9 cellular contexts compared by ENCODE assay signal in genomic region chr1:6523566-6523965, GRCh38. TPM values are rescaled to one million over a fixed set of nuclear protein-coding genes. Genes with fewer than 3 reads are reported as not detected.
DNase-seq lines count a peak whose midpoint lies in the region; ATAC-seq and TF ChIP-seq lines count a peak whose summit lies in the region.
"Had no signal": no experiment of that assay in that cellular context is flagged by ENCODE, and none has a peak within 500 bp of the region (broad histone marks: within the 10 kb centered on the region; RNA-seq: fewer than 3 reads in every experiment).

No MANE protein-coding gene starts in this region.

- peak; percentile 62 for TF ChIP-seq CTCF in kidney epithelial cell (IDR thresholded peaks at IDR 0.05; ENCODE audit: insufficient read depth, low read length, poor library complexity, severe bottlenecking)

- H3K4me3 ChIP-seq in kidney epithelial cell (ENCODE audit: low read depth, low read length): no peak overlapping the region
- H3K4me3 ChIP-seq: lung had no signal

- ATAC-seq in GM21786 (IDR thresholded peaks at IDR 0.05; ENCODE audit: unreplicated experiment) (no peak), HG03571 (IDR thresholded peaks at IDR 0.05; ENCODE audit: unreplicated experiment) (no peak), GM21825 (IDR thresholded peaks at IDR 0.05; ENCODE audit: unreplicated experiment) (no peak), HG03175 (IDR thresholded peaks at IDR 0.05; ENCODE audit: unreplicated experiment) (no peak)

- peaks cover 2% of the 10 kb centered on the region for H3K36me3 ChIP-seq in kidney epithelial cell (ENCODE audit: control insufficient read depth, insufficient read depth, low read length)

- no peaks in the 10 kb centered on the region for H3K27me3 ChIP-seq in kidney epithelial cell (ENCODE audit: control insufficient read depth, insufficient read depth, low read length)

- DNase-seq in DMS 273 treated with DMSO at 0.1 percent for 48 hours (lab: John Stamatoyannopoulos, UW) (peak; percentile 29), LHCN-M2 (ENCODE audit: low read depth) (peak; percentile 33), astrocyte of the hippocampus (ENCODE audit: low read depth, low spot score) (peak; percentile 61), kidney epithelial cell (ENCODE audit: low read depth) (no peak)

RNA-seq across cellular contexts. Expression of gene NOL9, which starts 30.7 kb away (rescaled TPM):
- total RNA-seq in LHCN-M2 (2014; rRNA removed) (21.7 and 26.9 TPM in 2 replicates), kidney epithelial cell (30.3 and 32.5 TPM in 2 replicates)
- 6.7 TPM for polyA plus RNA-seq in LHCN-M2 (2012)

RNA-seq across cellular contexts. Expression of gene TAS1R1, which starts 31.5 kb away (rescaled TPM):
- 1.2 and 2.5 TPM in 2 replicates for total RNA-seq in LHCN-M2 (2014; rRNA removed)
- 1.1 TPM for polyA plus RNA-seq in LHCN-M2 (2012)
- not detected in 2 replicates for total RNA-seq in kidney epithelial cell

RNA-seq across cellular contexts. Expression of gene PLEKHG5, which starts 32.1 kb away (rescaled TPM):
- 1.8 and 2.2 TPM in 2 replicates for total RNA-seq in LHCN-M2 (2014; rRNA removed)
- polyA plus RNA-seq in LHCN-M2 (2012): 2.4 TPM
- 24.3 and 26.4 TPM in 2 replicates for total RNA-seq in kidney epithelial cell

RNA-seq across cellular contexts. Expression of gene ZBTB48, which starts 56.2 kb away (rescaled TPM):
- total RNA-seq in LHCN-M2 (2014; rRNA removed) (14.2 and 14.9 TPM in 2 replicates), kidney epithelial cell (14.2 and 18.9 TPM in 2 replicates)
- polyA plus RNA-seq in LHCN-M2 (2012): 12.6 TPM

RNA-seq across cellular contexts. Expression of gene TNFRSF25, which starts 57.6 kb away (rescaled TPM):
- total RNA-seq in LHCN-M2 (2014; rRNA removed) (0.58 and 0.98 TPM in 2 replicates), kidney epithelial cell (18.2 and 20.2 TPM in 2 replicates)
- 0.90 TPM for polyA plus RNA-seq in LHCN-M2 (2012)
